ENCODE assay signal across 16 cellular contexts in genomic region chr1:46171351-46171750, GRCh38. TPM values are rescaled to one million over a fixed set of nuclear protein-coding genes. Genes with fewer than 3 reads are reported as not detected.
DNase-seq lines count a peak whose midpoint lies in the region; ATAC-seq and TF ChIP-seq lines count a peak whose summit lies in the region.
"Had no signal": no experiment of that assay in that cellular context is flagged by ENCODE, and none has a peak within 500 bp of the region (broad histone marks: within the 10 kb centered on the region; RNA-seq: fewer than 3 reads in every experiment).

No MANE protein-coding gene starts in this region.

- peak overlapping the region; percentile 33 for H4K8ac ChIP-seq in trophoblast cell (ENCODE audit: low read depth, low read length)

- H4K20me1 ChIP-seq in BLaER1 = no peaks in the 10 kb centered on the region

- H3K14ac ChIP-seq in trophoblast cell (ENCODE audit: low read length) = peak overlapping the region; percentile 62

- H3K4me2 ChIP-seq in BLaER1 = peak overlapping the region; percentile 75
- H3K4me2 ChIP-seq in trophoblast cell (ENCODE audit: low read length) = peak overlapping the region; percentile 9

- DNase-seq in NT2/D1 (ENCODE audit: low read depth, low spot score) (no peak), trophoblast cell (no peak), GM13977 (ENCODE audit: low spot score) (no peak), COLO668 (lab: John Stamatoyannopoulos, UW; ENCODE audit: unreplicated experiment) (no peak), NCI-H526 (lab: John Stamatoyannopoulos, UW) (no peak)
- no peak for DNase-seq in central memory CD4-positive, alpha-beta T cell
- DNase-seq: activated CD8-positive, alpha-beta T cell treated with anti-CD3 and anti-CD28 coated beads for 36 hours; activated gamma-delta T cell; effector memory CD8-positive, alpha-beta T cell; nephron progenitor cell had no signal

- no peak overlapping the region for H3K4me3 ChIP-seq in BLaER1
- no peak overlapping the region for H3K4me3 ChIP-seq in NT2/D1 (ENCODE audit: insufficient read length, low read depth)
- H3K4me3 ChIP-seq in trophoblast cell (ENCODE audit: low read depth, low read length) = no peak overlapping the region
- H3K4me3 ChIP-seq: thoracic aorta had no signal

- peak overlapping the region; percentile 62 for H3K18ac ChIP-seq in trophoblast cell (ENCODE audit: low read length)

- H2BK5ac ChIP-seq in trophoblast cell (ENCODE audit: low read depth, low read length, poor library complexity) = no peak overlapping the region

- peak overlapping the region; percentile 65 for H3K27ac ChIP-seq in BLaER1
- H3K27ac ChIP-seq in trophoblast cell (ENCODE audit: low read depth, low read length) = peak overlapping the region; percentile 22
- H3K27ac ChIP-seq: thoracic aorta had no signal

- no peak for TF ChIP-seq CTCF in GM13977 (IDR thresholded peaks at IDR 0.05; ENCODE audit: extremely low read depth, insufficient read depth, missing control alignments)

- peak overlapping the region; percentile 89 for H4K91ac ChIP-seq in trophoblast cell (ENCODE audit: low read depth, low read length)

- peak overlapping the region; percentile 44 for H2BK120ac ChIP-seq in trophoblast cell (ENCODE audit: insufficient read depth, low read length, poor library complexity)

- WGBS in trophoblast cell (ENCODE audit: extremely low coverage, insufficient coverage, insufficient read length) = no CpG with 5 or more reads among the region's 8 CpGs

- in situ Hi-C loops in GM13977 (cut with MboI; ENCODE audit: low pct_unique_long_range_greater_than_20kb, low sequenced_read_pairs, unreplicated experiment) = no loop called here

- H2AK5ac ChIP-seq in trophoblast cell (ENCODE audit: low read length) = peak overlapping the region; percentile 75

- no peaks in the 10 kb centered on the region for H3K9me3 ChIP-seq in BLaER1
- no peaks in the 10 kb centered on the region for H3K9me3 ChIP-seq in NT2/D1 (ENCODE audit: insufficient read depth, low read length)
- H3K9me3 ChIP-seq in trophoblast cell (ENCODE audit: insufficient read depth, low read depth, low read length) = no peaks in the 10 kb centered on the region
- H3K9me3 ChIP-seq: thoracic aorta had no signal

- H3K79me2 ChIP-seq in trophoblast cell (ENCODE audit: control insufficient read depth, insufficient read depth, low read length, poor library complexity) = peaks cover 4% of the 10 kb centered on the region

- H3K27me3 ChIP-seq in BLaER1 = peaks cover 12% of the 10 kb centered on the region; the same call in 1 of the 2 replicates
- peaks cover 32% of the 10 kb centered on the region for H3K27me3 ChIP-seq in NT2/D1 (ENCODE audit: insufficient read depth, insufficient read length)
- H3K27me3 ChIP-seq in trophoblast cell (ENCODE audit: insufficient read depth, low read length) = no peaks in the 10 kb centered on the region

- peak overlapping the region; percentile 66 for H3K4ac ChIP-seq in trophoblast cell (ENCODE audit: low read depth, low read length)

- H3K9ac ChIP-seq in BLaER1 = peak overlapping the region; percentile 57; the same call in 1 of the 2 replicates
- H3K9ac ChIP-seq in NT2/D1 (ENCODE audit: insufficient read length, low read depth) = peak overlapping the region; percentile 7
- H3K9ac ChIP-seq in trophoblast cell (ENCODE audit: low read length) = no peak overlapping the region

- peak overlapping the region; percentile 92 for H2BK12ac ChIP-seq in trophoblast cell (ENCODE audit: low read length)

- peak overlapping the region; percentile 25 for H2AFZ ChIP-seq in trophoblast cell (ENCODE audit: insufficient read depth, low read length, poor library complexity)

- H3K36me3 ChIP-seq in BLaER1 (no peaks in the 10 kb centered on the region), NT2/D1 (ENCODE audit: insufficient read depth, insufficient read length, low read length) (no peaks in the 10 kb centered on the region), trophoblast cell (ENCODE audit: control insufficient read depth in 1 of 2, insufficient read depth in 2 of 2, low read length in 2 of 2) (no peaks in the 10 kb centered on the region)
- H3K36me3 ChIP-seq: thoracic aorta had no signal

- ATAC-seq in esophagus mucosa = peak; percentile 29
- ATAC-seq: activated CD8-positive, alpha-beta T cell treated with anti-CD3 and anti-CD28 coated beads for 36 hours; effector memory CD8-positive, alpha-beta T cell had no signal

- no peak overlapping the region for H3K23ac ChIP-seq in trophoblast cell (ENCODE audit: low read length)

- peak overlapping the region; percentile 22 for H4K12ac ChIP-seq in trophoblast cell (ENCODE audit: low read depth, low read length)

- peaks cover 8% of the 10 kb centered on the region for H3K79me1 ChIP-seq in trophoblast cell (ENCODE audit: low read length)

- H3K4me1 ChIP-seq in BLaER1 (peaks cover 55% of the 10 kb centered on the region), NT2/D1 (ENCODE audit: insufficient read depth, insufficient read length) (peaks cover 34% of the 10 kb centered on the region), trophoblast cell (ENCODE audit: control insufficient read depth in 1 of 2, insufficient read depth in 2 of 2, low read length in 2 of 2) (peaks cover 23 to 26% of the 10 kb centered on the region in 2 experiments)

RNA-seq across cellular contexts. Expression of gene TSPAN1, which starts 3.5 kb away (rescaled TPM):
- total RNA-seq in esophagus mucosa = 4.7 TPM
- 0.81 and 1.1 TPM in 2 replicates for polyA plus RNA-seq in trophoblast cell (2013)
- total RNA-seq: activated CD8-positive, alpha-beta T cell treated with anti-CD3 and anti-CD28 coated beads for 36 hours had no signal

RNA-seq across cellular contexts. Expression of gene P3R3URF, which starts 4.9 kb away (rescaled TPM):
- total RNA-seq in esophagus mucosa = not detected
- polyA plus RNA-seq in trophoblast cell (2013) = not detected in 2 replicates
- total RNA-seq: activated CD8-positive, alpha-beta T cell treated with anti-CD3 and anti-CD28 coated beads for 36 hours; frontal cortex; kidney epithelial cell; thoracic aorta had no signal
- polyA plus RNA-seq: AG04450 had no signal

RNA-seq across cellular contexts. Expression of gene POMGNT1, which starts 26.9 kb away (rescaled TPM):
- total RNA-seq in esophagus mucosa = 28.3 TPM
- polyA plus RNA-seq in trophoblast cell (2013) = 52.7 and 55.9 TPM in 2 replicates

RNA-seq across cellular contexts. Expression of gene LURAP1, which starts 31.8 kb away (rescaled TPM):
- total RNA-seq in esophagus mucosa = 1.7 TPM
- polyA plus RNA-seq in trophoblast cell (2013) = 1.6 and 1.7 TPM in 2 replicates

RNA-seq across cellular contexts. Expression of gene PIK3R3, which starts 38.9 kb away (rescaled TPM):
- 5.5 TPM for total RNA-seq in esophagus mucosa
- 5.2 and 5.6 TPM in 2 replicates for polyA plus RNA-seq in trophoblast cell (2013)
